Comparison of ENCODE assay signal across 18 cellular contexts in genomic region chr17:33977729-33978514, GRCh38.
DNase-seq lines count a peak whose midpoint lies in the region; ATAC-seq and TF ChIP-seq lines count a peak whose summit lies in the region.
"Had no signal": no experiment of that assay in that cellular context is flagged by ENCODE, and none has a peak within 500 bp of the region (broad histone marks: within the 10 kb centered on the region; RNA-seq: fewer than 3 reads in every experiment).

No MANE protein-coding gene starts in this region.

- H4K91ac ChIP-seq in H9 (ENCODE audit: insufficient read length, low read depth, low read length): no peak overlapping the region

- H3K4me3 ChIP-seq in esophagus (ENCODE audit: low read depth in 1 of 2, low read length in 2 of 2): no peak overlapping the region
- no peak overlapping the region for H3K4me3 ChIP-seq in psoas muscle
- H3K4me3 ChIP-seq: HAP-1 had no signal

- no peak overlapping the region for H2BK20ac ChIP-seq in H9 (ENCODE audit: low read depth, low read length, poor library complexity, severe bottlenecking)

- no peaks in the 10 kb centered on the region for H3K4me1 ChIP-seq in H9 (ENCODE audit: insufficient read depth, low read length)
- peaks cover 0 to 13% of the 10 kb centered on the region in 2 donors for H3K4me1 ChIP-seq in esophagus (ENCODE audit: control insufficient read depth in 2 of 2, insufficient read depth in 2 of 2, low read length in 1 of 2)
- H3K4me1 ChIP-seq in psoas muscle: no peaks in the 10 kb centered on the region
- H3K4me1 ChIP-seq: Caco-2, HAP-1 had no signal

- no peak overlapping the region for H2BK5ac ChIP-seq in H9 (ENCODE audit: insufficient read length, low read length)

- H3K27me3 Mint-ChIP-seq in H9 (ENCODE audit: low read depth): peaks cover 2% of the 10 kb centered on the region; the same call in 1 of the 2 replicates
- H3K27me3 Mint-ChIP-seq: CD4-positive, CD25-positive, alpha-beta regulatory T cell had no signal

- H3K9me3 Mint-ChIP-seq in H9: no peaks in the 10 kb centered on the region

- H3K79me1 ChIP-seq in H9 (ENCODE audit: insufficient read depth, low read depth, low read length, poor library complexity, severe bottlenecking): no peaks in the 10 kb centered on the region

- no CpG with 5 or more reads among the region's 10 CpGs for WGBS in H9 (ENCODE audit: extremely low coverage, insufficient read length, low lambda C conversion rate)
- WGBS in esophagus, 2 donors: 52% methylated on average over 10 of the region's 10 CpGs
- WGBS in psoas muscle, 3 donors: 32 to 46% (median 34%) methylated on average over 10 of the region's 10 CpGs

- no peak overlapping the region for H3K4me2 ChIP-seq in H9 (ENCODE audit: insufficient read depth, insufficient read length, low read length)

- no peak overlapping the region for H3K56ac ChIP-seq in H9 (ENCODE audit: insufficient read length, low read depth, low read length)

- H4K5ac ChIP-seq in H9 (ENCODE audit: insufficient read length, low read depth, low read length): no peak overlapping the region

- no peak overlapping the region for H2AK5ac ChIP-seq in H9 (ENCODE audit: insufficient read length, low read length)

- peak overlapping the region in 1 of 3 experiments; percentile 50; a peak in 1 of 7 replicates for H3K27ac Mint-ChIP-seq in H9
- H3K27ac Mint-ChIP-seq: B cell; CD4-positive, CD25-positive, alpha-beta regulatory T cell had no signal

- TF ChIP-seq CTCF in H9 (conservative IDR thresholded peaks at IDR 0.05) (no peak), psoas muscle (IDR thresholded peaks at IDR 0.05) (no peak)

- ATAC-seq in psoas muscle (peak; percentile 79 to 92 (median 84)), HG03442 (IDR thresholded peaks at IDR 0.05; ENCODE audit: unreplicated experiment) (no peak)

- H3T11ph ChIP-seq in H9 (ENCODE audit: low read length): no peak overlapping the region

- peak overlapping the region; percentile 69 for H3K18ac ChIP-seq in H9 (ENCODE audit: insufficient read length, low read depth, low read length)

- H3K9ac ChIP-seq in H9 (ENCODE audit: extremely low read depth, insufficient read length, low read length): no peak overlapping the region

- DNase-seq in H9: no peak
- peak; percentile 91 to 94 for DNase-seq in NCI-H526 (lab: John Stamatoyannopoulos, UW)
- peak; percentile 21 to 82 for DNase-seq in psoas muscle
- DNase-seq in pons (ENCODE audit: low spot score): no peak
- DNase-seq in NCI-H2029 treated with DMSO at 0.1 percent for 48 hours (lab: John Stamatoyannopoulos, UW): no peak
- DNase-seq: Caco-2; CD4-positive, CD25-positive, alpha-beta regulatory T cell; DMS153; NCI-H187; NCI-H345; NCI-H748 treated with DMSO at 0.1 percent for 48 hours; OCI-M1; RPMI8226 had no signal

- no peak overlapping the region for H2AFZ ChIP-seq in H9 (ENCODE audit: low read length)

- intact Hi-C loops in psoas muscle (cut with DNase I): no loop called here

- no peaks in the 10 kb centered on the region; a peak in 1 of 7 replicates for H3K36me3 Mint-ChIP-seq in H9 (ENCODE audit: insufficient read depth in 1 of 3, low read depth in 3 of 3)
- H3K36me3 Mint-ChIP-seq: CD4-positive, CD25-positive, alpha-beta regulatory T cell had no signal

- H3K36me3 ChIP-seq in esophagus (ENCODE audit: control insufficient read depth in 2 of 2, insufficient read depth in 2 of 2, low read length in 1 of 2) (no peaks in the 10 kb centered on the region), psoas muscle (ENCODE audit: insufficient read depth in 1 of 2, low read depth in 1 of 2) (no peaks in the 10 kb centered on the region)
- H3K36me3 ChIP-seq: HAP-1 had no signal

- no peak overlapping the region for H3K4me3 Mint-ChIP-seq in H9
- H3K4me3 Mint-ChIP-seq: B cell; CD4-positive, CD25-positive, alpha-beta regulatory T cell had no signal

- H3K9me3 ChIP-seq in H9 (ENCODE audit: control insufficient read depth, low read depth, low read length) (no peaks in the 10 kb centered on the region), esophagus (ENCODE audit: control insufficient read depth in 2 of 2, insufficient read depth in 1 of 2, low read depth in 1 of 2, low read length in 1 of 2) (no peaks in the 10 kb centered on the region), psoas muscle (no peaks in the 10 kb centered on the region)
- H3K9me3 ChIP-seq: Caco-2, HAP-1 had no signal

- no peak overlapping the region for H4K8ac ChIP-seq in H9 (replicated peaks; ENCODE audit: insufficient read length, low read depth, low read length)

- H3K23me2 ChIP-seq in H9 (ENCODE audit: insufficient read length, low read depth, low read length, poor library complexity, severe bottlenecking): no peaks in the 10 kb centered on the region

- H3K14ac ChIP-seq in H9 (ENCODE audit: insufficient read depth, low read length): peak overlapping the region; percentile 47; the same call in 1 of the 2 replicates

- H3K4me1 Mint-ChIP-seq in H9: peaks cover 6 to 10% of the 10 kb centered on the region in 2 experiments
- H3K4me1 Mint-ChIP-seq: B cell; CD4-positive, CD25-positive, alpha-beta regulatory T cell had no signal

- H3K27ac ChIP-seq in H9 (ENCODE audit: insufficient read length, low read depth, low read length) (no peak overlapping the region), esophagus (ENCODE audit: low read depth in 2 of 2, low read length in 1 of 2) (peak overlapping the region; percentile 3 to 29), psoas muscle (no peak overlapping the region)
- H3K27ac ChIP-seq: HL-60 had no signal

- no peak overlapping the region for H3K23ac ChIP-seq in H9 (ENCODE audit: insufficient read length, low read depth, low read length)

- no peaks in the 10 kb centered on the region for H3K79me2 ChIP-seq in H9 (ENCODE audit: insufficient read depth, low read length)

- H3K27me3 ChIP-seq in H9 (ENCODE audit: insufficient read depth, low read length) (no peaks in the 10 kb centered on the region), esophagus (ENCODE audit: control insufficient read depth in 1 of 2, insufficient read depth in 2 of 2, low read length in 2 of 2) (no peaks in the 10 kb centered on the region), psoas muscle (ENCODE audit: insufficient read depth in 3 of 3, low read length in 2 of 3) (no peaks in the 10 kb centered on the region)

- no peaks in the 10 kb centered on the region for H4K20me1 ChIP-seq in H9 (ENCODE audit: control insufficient read depth, insufficient read depth, insufficient read length)

- H2BK12ac ChIP-seq in H9 (ENCODE audit: insufficient read length, low read depth, low read length): no peak overlapping the region

- no peak overlapping the region for H2BK120ac ChIP-seq in H9 (ENCODE audit: low read depth, low read length, poor library complexity, severe bottlenecking)

- no peak overlapping the region for H2BK15ac ChIP-seq in H9 (ENCODE audit: low read depth, low read length)

- no peak overlapping the region; the same call in 1 of the 2 replicates for H3K4ac ChIP-seq in H9 (ENCODE audit: low read depth, low read length)

Comparison
In these comparisons a context has a peak if more than half of its experiments do, and no peak if none do; other contexts are left out.
1. DNase-seq: peak in NCI-H526 (2 of 2) and psoas muscle (2 of 2); none in H9 (single experiment), pons (single experiment) and NCI-H2029 treated with DMSO at 0.1 percent for 48 hours (single experiment).
2. H3K27ac ChIP-seq: peak in esophagus (2 of 2); none in H9 (single experiment) and psoas muscle (single experiment).